28 cellular contexts compared by ENCODE assay signal in genomic region chr1:197096137-197096536, GRCh38. TPM values are rescaled to one million over a fixed set of nuclear protein-coding genes. Genes with fewer than 3 reads are reported as not detected.
DNase-seq lines count a peak whose midpoint lies in the region; ATAC-seq, FAIRE-seq and TF ChIP-seq lines count a peak whose summit lies in the region.
"Had no signal": no experiment of that assay in that cellular context is flagged by ENCODE, and none has a peak within 500 bp of the region (broad histone marks: within the 10 kb centered on the region; RNA-seq: fewer than 3 reads in every experiment).

No MANE protein-coding gene starts in this region.

- no peak overlapping the region for H3K27ac ChIP-seq in SK-N-SH (ENCODE audit: low read depth in 2 of 2, low read length in 1 of 2)
- 0 out of 2 replicates have a peak overlapping the region, but pooled peaks have one; percentile 1 for H3K27ac ChIP-seq in WERI-Rb-1
- no peak overlapping the region for H3K27ac ChIP-seq in small intestine (ENCODE audit: low read depth in 1 of 2, low read length in 1 of 2)
- no peak overlapping the region for H3K27ac ChIP-seq in mesendoderm (ENCODE audit: low read depth, low read length)
- H3K27ac ChIP-seq: BLaER1 treated with 17β-estradiol and CSF1 and Interleukin-3, amounts not matched to agents 10 nM and 100 nM; HL-60; suprapubic skin had no signal

- H2BK120ac ChIP-seq in mesendoderm (ENCODE audit: low read depth, low read length) = no peak overlapping the region

- POLR2A ChIA-PET in SK-N-SH (lab: Yijun Ruan, JAX) = no interaction called here

- no peak overlapping the region for H4K8ac ChIP-seq in mesendoderm (ENCODE audit: low read depth, low read length)

- H3K9me3 Mint-ChIP-seq in HFFc6 = no peaks in the 10 kb centered on the region
- H3K9me3 Mint-ChIP-seq: activated B cell treated with CpG ODN at 0.5 μM for 24 hours; activated naive CD4-positive, alpha-beta T cell treated with anti-CD3 and anti-CD28 coated beads for 36 hours; naive thymus-derived CD8-positive, alpha-beta T cell had no signal

- H3K56ac ChIP-seq in mesendoderm (ENCODE audit: low read length) = no peak overlapping the region

- peaks cover 15% of the 10 kb centered on the region for H3K4me1 Mint-ChIP-seq in HFFc6 (ENCODE audit: low read depth)
- H3K4me1 Mint-ChIP-seq: activated B cell treated with CpG ODN at 0.5 μM for 24 hours had no signal

- WGBS in SK-N-SH (ENCODE audit: low lambda C conversion rate) = 96% methylated on average over 1 of the region's 1 CpG
- 21 to 57% (median 32%) methylated on average over 1 of the region's 1 CpG for whole genome bisulfite sequencing in small intestine, 3 donors
- no CpG with 5 or more reads among the region's 1 CpG for WGBS in mesendoderm (ENCODE audit: extremely low coverage, insufficient coverage, low lambda C conversion rate)

- no peak overlapping the region for H2BK15ac ChIP-seq in mesendoderm (replicated peaks; ENCODE audit: low read depth)

- H3F3A ChIP-seq in SK-N-SH (replicated peaks; ENCODE audit: insufficient read depth) = peaks cover 14% of the 10 kb centered on the region

- H3K79me1 ChIP-seq in mesendoderm (ENCODE audit: low read length) = no peaks in the 10 kb centered on the region

- no peak overlapping the region for H3K4me3 Mint-ChIP-seq in HFFc6
- H3K4me3 Mint-ChIP-seq: activated B cell treated with CpG ODN at 0.5 μM for 24 hours; activated naive CD4-positive, alpha-beta T cell treated with anti-CD3 and anti-CD28 coated beads for 36 hours; activated T-cell treated with anti-CD3 and anti-CD28 coated beads, Interleukin-2, amount 50 U/mL, for 24 hours; naive thymus-derived CD8-positive, alpha-beta T cell had no signal

- no peak for TF ChIP-seq CTCF in SK-N-SH (IDR thresholded peaks at IDR 0.05)
- no peak for TF ChIP-seq CTCF in HFFc6 (IDR thresholded peaks at IDR 0.05)
- TF ChIP-seq CTCF in WERI-Rb-1 (IDR thresholded peaks at IDR 0.05; ENCODE audit: low read depth, low read length) = no peak

- peak overlapping the region; percentile 40; the same call in 1 of the 2 replicates for H3K27ac Mint-ChIP-seq in HFFc6
- H3K27ac Mint-ChIP-seq: activated B cell treated with CpG ODN at 0.5 μM for 24 hours; activated naive CD4-positive, alpha-beta T cell treated with anti-CD3 and anti-CD28 coated beads for 36 hours; activated T-cell treated with anti-CD3 and anti-CD28 coated beads, Interleukin-2, amount 50 U/mL, for 24 hours; naive thymus-derived CD8-positive, alpha-beta T cell had no signal

- no peak overlapping the region for H4K5ac ChIP-seq in mesendoderm (ENCODE audit: low read length)

- H3K23ac ChIP-seq in mesendoderm (ENCODE audit: low read length) = no peak overlapping the region

- no peak for TF ChIP-seq EP300 in SK-N-SH (IDR thresholded peaks at IDR 0.05; ENCODE audit: borderline replicate concordance in 1 of 2, low read depth in 1 of 2, low read length in 1 of 2)

- H3K79me2 ChIP-seq in SK-N-SH (ENCODE audit: insufficient read depth) = 0 out of 2 replicates have a peak, but pooled peaks cover 4% of the 10 kb centered on the region
- H3K79me2 ChIP-seq in mesendoderm (ENCODE audit: control insufficient read depth, insufficient read depth, low read length) = no peaks in the 10 kb centered on the region

- no peak overlapping the region for H3K18ac ChIP-seq in mesendoderm (ENCODE audit: low read length)

- H3K36me3 ChIP-seq in SK-N-SH (replicated peaks in 1 of 2; ENCODE audit: control insufficient read depth in 1 of 2, insufficient read depth in 2 of 2, low read length in 1 of 2) = peaks cover 38 to 40% of the 10 kb centered on the region in 2 experiments
- peaks cover 36% of the 10 kb centered on the region for H3K36me3 ChIP-seq in WERI-Rb-1
- no peaks in the 10 kb centered on the region for H3K36me3 ChIP-seq in small intestine (ENCODE audit: control insufficient read depth in 2 of 2, insufficient read depth in 2 of 2, low read length in 2 of 2)
- H3K36me3 ChIP-seq in mesendoderm (ENCODE audit: control insufficient read depth, insufficient read depth, low read length) = no peaks in the 10 kb centered on the region
- H3K36me3 ChIP-seq: suprapubic skin had no signal

- CTCF ChIA-PET in SK-N-SH (lab: Yijun Ruan, JAX) = no interaction called here

- peak overlapping the region; percentile 49; the same call in 1 of the 2 replicates for H2AFZ ChIP-seq in SK-N-SH (ENCODE audit: low read depth)

- H3K9ac ChIP-seq in SK-N-SH = no peak overlapping the region
- H3K9ac ChIP-seq in mesendoderm (ENCODE audit: low read length) = no peak overlapping the region
- H3K9ac ChIP-seq: BLaER1 treated with 17β-estradiol and CSF1 and Interleukin-3, amounts not matched to agents 10 nM and 100 nM had no signal

- H3K4me3 ChIP-seq in SK-N-SH (ENCODE audit: low read depth in 2 of 2, low read length in 1 of 2) (no peak overlapping the region), WERI-Rb-1 (ENCODE audit: low read depth, low read length) (no peak overlapping the region), small intestine (ENCODE audit: low read depth in 1 of 2, low read length in 2 of 2) (no peak overlapping the region), mesendoderm (ENCODE audit: low read length) (no peak overlapping the region)
- H3K4me3 ChIP-seq: BLaER1 treated with 17β-estradiol and CSF1 and Interleukin-3, amounts not matched to agents 10 nM and 100 nM; MG63; suprapubic skin had no signal

- no peak overlapping the region for H3K4ac ChIP-seq in mesendoderm (ENCODE audit: low read depth, low read length)

- no peaks in the 10 kb centered on the region for H3K27me3 Mint-ChIP-seq in HFFc6 (ENCODE audit: insufficient read depth)
- H3K27me3 Mint-ChIP-seq: activated B cell treated with CpG ODN at 0.5 μM for 24 hours; activated T-cell treated with anti-CD3 and anti-CD28 coated beads, Interleukin-2, amount 50 U/mL, for 24 hours; naive thymus-derived CD8-positive, alpha-beta T cell had no signal

- no peaks in the 10 kb centered on the region for H4K20me1 ChIP-seq in SK-N-SH (ENCODE audit: insufficient read depth)
- H4K20me1 ChIP-seq: BLaER1 treated with 17β-estradiol and CSF1 and Interleukin-3, amounts not matched to agents 10 nM and 100 nM had no signal

- no peak overlapping the region for H2AK5ac ChIP-seq in mesendoderm (ENCODE audit: low read length)

- no peaks in the 10 kb centered on the region for H3K9me3 ChIP-seq in SK-N-SH
- H3K9me3 ChIP-seq in WERI-Rb-1 (ENCODE audit: severe bottlenecking) = no peaks in the 10 kb centered on the region
- no peaks in the 10 kb centered on the region for H3K9me3 ChIP-seq in small intestine (ENCODE audit: control insufficient read depth, low read depth)
- H3K9me3 ChIP-seq: BLaER1 treated with 17β-estradiol and CSF1 and Interleukin-3, amounts not matched to agents 10 nM and 100 nM; MG63; suprapubic skin had no signal

- H3K4me2 ChIP-seq in SK-N-SH (no peak overlapping the region), mesendoderm (ENCODE audit: low read length) (no peak overlapping the region)
- H3K4me2 ChIP-seq: BLaER1 treated with 17β-estradiol and CSF1 and Interleukin-3, amounts not matched to agents 10 nM and 100 nM had no signal

- ATAC-seq in SK-N-SH treated with all-trans-retinoic acid at 6 μM for 48 hours = no peak
- ATAC-seq: naive thymus-derived CD8-positive, alpha-beta T cell; sciatic nerve had no signal

- no peaks in the 10 kb centered on the region for H3K27me3 ChIP-seq in SK-N-SH (ENCODE audit: insufficient read depth)
- H3K27me3 ChIP-seq in WERI-Rb-1 (ENCODE audit: insufficient read depth, low read depth, severe bottlenecking) = no peaks in the 10 kb centered on the region
- no peaks in the 10 kb centered on the region for H3K27me3 ChIP-seq in small intestine (ENCODE audit: control insufficient read depth in 2 of 2, insufficient read depth in 2 of 2, low read length in 2 of 2)
- no peaks in the 10 kb centered on the region for H3K27me3 ChIP-seq in mesendoderm (ENCODE audit: insufficient read depth, low read length, poor library complexity)
- H3K27me3 ChIP-seq: BLaER1 treated with 17β-estradiol and CSF1 and Interleukin-3, amounts not matched to agents 10 nM and 100 nM; MG63; suprapubic skin had no signal

- no peaks in the 10 kb centered on the region for H3K9me2 ChIP-seq in SK-N-SH

- H3K36me3 Mint-ChIP-seq in HFFc6 (ENCODE audit: low read depth) = peaks cover 17% of the 10 kb centered on the region; the same call in 1 of the 2 replicates
- H3K36me3 Mint-ChIP-seq: naive thymus-derived CD8-positive, alpha-beta T cell had no signal

- DNase-seq in SK-N-SH = no peak
- DNase-seq in HFFc6 = no peak
- peak; percentile 45 for DNase-seq in WERI-Rb-1
- DNase-seq in small intestine = peak; percentile 82
- no peak for DNase-seq in 8988T
- no peak for DNase-seq in ecto neural progenitor cell (ENCODE audit: low spot score)
- no peak for DNase-seq in mesendoderm
- DNase-seq: activated B cell treated with CpG ODN at 0.5 μM for 24 hours; activated naive CD4-positive, alpha-beta T cell treated with anti-CD3 and anti-CD28 coated beads for 36 hours; activated T-cell treated with anti-CD3 and anti-CD28 coated beads, Interleukin-2, amount 50 U/mL, for 24 hours; anterior cingulate cortex; cerebellar nuclear complex; effector CD4-positive, alpha-beta T cell; mesenchymal stem cell; MG63; naive thymus-derived CD8-positive, alpha-beta T cell; NCI-H2227 treated with DMSO at 0.1 percent for 48 hours; NK-92 treated with Interleukin-12 subunit alpha and Interleukin-12 subunit beta, amount 100 ng/mL, for 24 hours had no signal

- TF ChIP-seq RAD21 in SK-N-SH (IDR thresholded peaks at IDR 0.05; ENCODE audit: low read length) = no peak

- no peak overlapping the region for H2BK5ac ChIP-seq in mesendoderm (ENCODE audit: low read length)

- FAIRE-seq in small intestine (lab: Jason Lieb, UNC) = no peak
- FAIRE-seq: H1, RCC 7860 had no signal

- no peaks in the 10 kb centered on the region; a peak in 1 of 4 replicates for H3K4me1 ChIP-seq in SK-N-SH (ENCODE audit: control insufficient read depth in 1 of 2, insufficient read depth in 2 of 2, low read depth in 1 of 2, low read length in 1 of 2)
- no peaks in the 10 kb centered on the region for H3K4me1 ChIP-seq in small intestine (ENCODE audit: control insufficient read depth in 2 of 2, insufficient read depth in 1 of 2, low read depth in 1 of 2, low read length in 1 of 2)
- H3K4me1 ChIP-seq in mesendoderm (ENCODE audit: control insufficient read depth, low read depth, low read length) = no peaks in the 10 kb centered on the region
- H3K4me1 ChIP-seq: suprapubic skin had no signal

RNA-seq across cellular contexts. Expression of gene F13B, which starts 29.1 kb away (rescaled TPM):
- polyA plus RNA-seq in SK-N-SH (2012; rRNA removed) = not detected in 2 replicates
- polyA plus RNA-seq in SK-N-SH (2012; cell fraction: cytosol; rRNA removed) = not detected in 2 replicates
- polyA plus RNA-seq in SK-N-SH (2012; cell fraction: nucleus; rRNA removed) = not detected in 2 replicates
- total RNA-seq in HFFc6 (2021; fragmentation: NEBNext Ultra II Directional; extraction: Animal tissue kit (Norgen Biotek cat#: 25700)) = not detected
- polyA plus RNA-seq in small intestine = 1 to 10 TPM in 2 of 3 donors, under 1 TPM in 1; 0.24 to 1.6 (median 1.3) TPM
- not detected for polyA plus RNA-seq in mesendoderm (2013, experiment 1 of 2)
- not detected for polyA plus RNA-seq in mesendoderm (2013, experiment 2 of 2)
- total RNA-seq: activated B cell treated with CpG ODN at 0.5 μM for 24 hours; activated naive CD4-positive, alpha-beta T cell treated with anti-CD3 and anti-CD28 coated beads for 36 hours; H1; naive thymus-derived CD8-positive, alpha-beta T cell; osteocyte; sciatic nerve; SK-MEL-5; suprapubic skin; T-helper 2 cell treated with Interferon-gamma antibody and Interleukin-4, amounts not matched to agents 100 ng/mL and 5 ng/mL, for 36 hours had no signal
- polyA plus RNA-seq: H1; naive thymus-derived CD8-positive, alpha-beta T cell had no signal

RNA-seq across cellular contexts. Expression of gene ASPM, which starts 50.3 kb away (rescaled TPM):
- polyA plus RNA-seq in SK-N-SH (2012; rRNA removed) (3.0 and 3.3 TPM in 2 replicates), small intestine (1 to 10 TPM in 1 of 3 donors, under 1 TPM in 2; 0.27 to 7.4 (median 0.67) TPM)
- polyA plus RNA-seq in SK-N-SH (2012; cell fraction: cytosol; rRNA removed) = 3.2 and 3.7 TPM in 2 replicates
- 3.6 and 7.4 TPM in 2 replicates for polyA plus RNA-seq in SK-N-SH (2012; cell fraction: nucleus; rRNA removed)
- total RNA-seq in HFFc6 (2021; fragmentation: NEBNext Ultra II Directional; extraction: Animal tissue kit (Norgen Biotek cat#: 25700)) = 10 to 100 TPM; 20.3 to 46.8 (median 42.0) TPM
- 18.4 TPM for polyA plus RNA-seq in mesendoderm (2013, experiment 1 of 2)
- 17.8 TPM for polyA plus RNA-seq in mesendoderm (2013, experiment 2 of 2)
- polyA plus RNA-seq: naive thymus-derived CD8-positive, alpha-beta T cell had no signal

Comparison
In these comparisons a context has a peak if more than half of its experiments do, and no peak if none do; other contexts are left out.
1. DNase-seq: peak in WERI-Rb-1 (single experiment) and small intestine (single experiment); none in SK-N-SH (single experiment), HFFc6 (single experiment), 8988T (single experiment), ecto neural progenitor cell (single experiment) and mesendoderm (single experiment).